19 cellular contexts compared by ENCODE assay signal in genomic region chr1:20141466-20141865, GRCh38. TPM values are rescaled to one million over a fixed set of nuclear protein-coding genes. Genes with fewer than 3 reads are reported as not detected.
DNase-seq lines count a peak whose midpoint lies in the region; ATAC-seq, FAIRE-seq and TF ChIP-seq lines count a peak whose summit lies in the region.
"Had no signal": no experiment of that assay in that cellular context is flagged by ENCODE, and none has a peak within 500 bp of the region (broad histone marks: within the 10 kb centered on the region; RNA-seq: fewer than 3 reads in every experiment).

No MANE protein-coding gene starts in this region.

- H3K9me3 ChIP-seq in kidney (ENCODE audit: control insufficient read depth in 1 of 2, low read length in 2 of 2), result no peaks in the 10 kb centered on the region
- H3K9me3 ChIP-seq in uterus, result no peaks in the 10 kb centered on the region
- H3K9me3 ChIP-seq: BE2C, Caco-2, HAP-1 had no signal

- H3K27me3 ChIP-seq in uterus, result no peaks in the 10 kb centered on the region
- H3K27me3 ChIP-seq: BE2C had no signal

- no peak for TF ChIP-seq POLR2A in uterus (IDR thresholded peaks at IDR 0.05)

- DNase-seq in D341Med (ENCODE audit: low spot score) (peak; percentile 3), kidney (peak; percentile 69), sciatic nerve (ENCODE audit: low spot score) (peak; percentile 19), dedifferentiated amniotic fluid mesenchymal stem cell (ENCODE audit: extremely low spot score) (no peak), foreskin fibroblast (no peak), GM03348 (ENCODE audit: low spot score) (no peak), uterus (no peak)
- DNase-seq: BE2C, Caco-2, DMS53, GF-D8 had no signal

- no peak overlapping the region for H3K4me3 ChIP-seq in kidney (ENCODE audit: low read length in 2 of 2)
- H3K4me3 ChIP-seq in foreskin fibroblast (ENCODE audit: low read depth in 1 of 2, low read length in 2 of 2), result no peak overlapping the region
- H3K4me3 ChIP-seq in uterus, result no peak overlapping the region
- H3K4me3 ChIP-seq: GM12878, GM23338, HAP-1 had no signal

- no peak for FAIRE-seq in kidney (lab: Jason Lieb, UNC)
- FAIRE-seq: A204.1, GM12878, GM18507 had no signal

- H3K9ac ChIP-seq in kidney (ENCODE audit: low read length in 2 of 2), result no peak overlapping the region

- intact Hi-C loops in kidney (cut with DNase I), result no loop called here
- intact Hi-C loops in sciatic nerve (cut with DNase I), result no loop called here
- intact Hi-C loops in uterus (cut with DNase I; ENCODE audit: low total_unique reads), result no loop called here

- H3K4me1 ChIP-seq in kidney (ENCODE audit: control insufficient read depth in 1 of 2, insufficient read depth in 1 of 2, low read depth in 1 of 2, low read length in 2 of 2), result no peaks in the 10 kb centered on the region
- no peaks in the 10 kb centered on the region for H3K4me1 ChIP-seq in uterus
- H3K4me1 ChIP-seq: BE2C, Caco-2, HAP-1 had no signal

- H3K36me3 ChIP-seq in kidney (ENCODE audit: control insufficient read depth in 1 of 2, insufficient read depth in 2 of 2, low read length in 2 of 2), result no peaks in the 10 kb centered on the region
- no peaks in the 10 kb centered on the region for H3K36me3 ChIP-seq in uterus
- H3K36me3 ChIP-seq: BE2C, HAP-1 had no signal

- H3K27ac ChIP-seq in VCaP (peak overlapping the region; percentile 74; the same call in 1 of the 2 replicates), kidney (ENCODE audit: low read depth in 2 of 2, low read length in 2 of 2) (no peak overlapping the region), uterus (no peak overlapping the region)

- TF ChIP-seq CTCF in VCaP (conservative IDR thresholded peaks at IDR 0.05) (no peak), kidney (IDR thresholded peaks at IDR 0.05; ENCODE audit: borderline replicate concordance, extremely low read depth, insufficient read depth) (no peak), foreskin fibroblast (IDR thresholded peaks at IDR 0.05; ENCODE audit: low read depth, low read length) (no peak), uterus (IDR thresholded peaks at IDR 0.05) (no peak)

- no peak for ATAC-seq in sciatic nerve
- ATAC-seq: GM12878 had no signal

RNA-seq across cellular contexts. Expression of gene PLA2G2F, which starts 2.3 kb away (rescaled TPM):
- not detected for total RNA-seq in kidney
- polyA plus RNA-seq in kidney (ENCODE audit: insufficient read depth, low read depth, low replicate concordance), result not detected
- total RNA-seq in sciatic nerve, result not detected
- total RNA-seq in uterus, result under 1 TPM in 1 of 4 donors, not detected in 3; 0.07 TPM
- total RNA-seq: Caco-2; CD8-positive, alpha-beta memory T cell; GM12878; GM23338 had no signal
- polyA plus RNA-seq: CD8-positive, alpha-beta memory T cell; GM23338 had no signal

RNA-seq across cellular contexts. Expression of gene PLA2G2D, which starts 22.1 kb away (rescaled TPM):
- total RNA-seq in kidney (1.1 TPM), sciatic nerve (not detected), uterus (not detected)
- polyA plus RNA-seq in kidney (ENCODE audit: insufficient read depth, low read depth, low replicate concordance), result not detected
- total RNA-seq: Caco-2; CD8-positive, alpha-beta memory T cell; GM23338; HT-29 had no signal
- polyA plus RNA-seq: CD8-positive, alpha-beta memory T cell; GM23338 had no signal

RNA-seq across cellular contexts. Expression of gene UBXN10, which starts 44.4 kb away (rescaled TPM):
- total RNA-seq in kidney, result 12.6 TPM
- 2.3 TPM for polyA plus RNA-seq in kidney (ENCODE audit: insufficient read depth, low read depth, low replicate concordance)
- 0.13 TPM for total RNA-seq in sciatic nerve
- 10 to 100 TPM in 1 of 4 donors, 1 to 10 TPM in 3; 1.2 to 11.3 (median 3.3) TPM for total RNA-seq in uterus
- total RNA-seq: GM12878 had no signal

RNA-seq across cellular contexts. Expression of gene PLA2G2C, which starts 44.9 kb away (rescaled TPM):
- total RNA-seq in kidney (0.31 TPM), sciatic nerve (0.36 TPM), uterus (not detected)
- not detected for polyA plus RNA-seq in kidney (ENCODE audit: insufficient read depth, low read depth, low replicate concordance)
- total RNA-seq: Caco-2; CD8-positive, alpha-beta memory T cell; GM12878; GM23338; HT-29 had no signal
- polyA plus RNA-seq: CD8-positive, alpha-beta memory T cell; GM23338 had no signal

Comparison
In these comparisons a context has a peak if more than half of its experiments do, and no peak if none do; other contexts are left out.
1. DNase-seq: peak in D341Med (single experiment), kidney (single experiment) and sciatic nerve (single experiment); none in dedifferentiated amniotic fluid mesenchymal stem cell (single experiment), foreskin fibroblast (0 of 2), GM03348 (single experiment) and uterus (0 of 2).